In genomic region chr2:175037941-175038340, GRCh38 we compare ENCODE assay signal across 27 cellular contexts.
"Had no signal": no experiment of that assay in that cellular context is flagged by ENCODE, and none has a peak within 500 bp of the region (broad histone marks: within the 10 kb centered on the region; RNA-seq: fewer than 3 reads in every experiment).

No MANE protein-coding gene starts in this region.

- H3K4me3 Mint-ChIP-seq: natural killer cell; nephron; neural progenitor cell; stimulated activated memory B cell treated with anti-CD40 and anti-IgM and Interleukin-4, amounts not matched to agents 10 μg/mL and 1 μg/mL and 100 μg/mL, for 72 hours; stimulated activated naive CD8-positive, alpha-beta T cell treated with anti-CD3 and anti-CD28 coated beads, Interleukin-15, Interleukin-2, amounts not matched to agents 100 ng/mL and 50 ng/mL, for 24 hours; type B pancreatic cell had no signal

- H3K4me1 Mint-ChIP-seq: nephron; stimulated activated memory B cell treated with anti-CD40 and anti-IgM and Interleukin-4, amounts not matched to agents 10 μg/mL and 1 μg/mL and 100 μg/mL, for 72 hours had no signal

- H3K27me3 ChIP-seq: neural progenitor cell, ovary, spleen, stomach, thyroid gland, tibial nerve, upper lobe of right lung, uterus had no signal

- H3K9me3 Mint-ChIP-seq: natural killer cell, type B pancreatic cell had no signal

- H3K4me3 ChIP-seq: neural progenitor cell, ovary, psoas muscle, skin epidermis, smooth muscle cell, spleen, stomach, thoracic aorta, thyroid gland, tibial nerve, upper lobe of right lung, uterus had no signal

- H2AFZ ChIP-seq: neural progenitor cell had no signal

- H3K9me3 ChIP-seq: ovary, psoas muscle, stomach, thoracic aorta, thyroid gland, tibial nerve, upper lobe of right lung, uterus had no signal

- H3K27me3 Mint-ChIP-seq: stimulated activated memory B cell treated with anti-CD40 and anti-IgM and Interleukin-4, amounts not matched to agents 10 μg/mL and 1 μg/mL and 100 μg/mL, for 72 hours; stimulated activated naive CD8-positive, alpha-beta T cell treated with anti-CD3 and anti-CD28 coated beads, Interleukin-15, Interleukin-2, amounts not matched to agents 100 ng/mL and 50 ng/mL, for 24 hours; type B pancreatic cell had no signal

- H3K27ac ChIP-seq: neural progenitor cell, ovary, psoas muscle, skin epidermis, spleen, stomach, thoracic aorta, thyroid gland, tibial nerve, upper lobe of right lung, uterus had no signal

- DNase-seq: naive thymus-derived CD4-positive, alpha-beta T cell; natural killer cell; occipital lobe; ovary; psoas muscle; right cardiac atrium; spleen; stimulated activated CD4-positive, alpha-beta T cell treated with anti-CD3 and anti-CD28 coated beads, Interleukin-12 subunit alpha, Interleukin-12 subunit beta, amount 100 ng/mL, for 4 hours; stimulated activated CD4-positive, alpha-beta T cell treated with anti-CD3 and anti-CD28 coated beads, Interleukin-1b, Interleukin-23, amount 100 ng/mL, for 48 hours; stimulated activated CD4-positive, alpha-beta T cell treated with anti-CD3 and anti-CD28 coated beads, Interleukin-4, amount 100 ng/mL, for 1 hour; stimulated activated CD4-positive, alpha-beta T cell treated with anti-CD3 and anti-CD28 coated beads, Interleukin-4, amount 100 ng/mL, for 4 hours; stimulated activated CD8-positive, alpha-beta memory T cell treated with anti-CD3 and anti-CD28 coated beads, Interleukin-4, amount 100 ng/mL, for 48 hours; stimulated activated naive CD4-positive, alpha-beta T cell; stomach; thyroid gland; upper lobe of right lung; uterus had no signal

- H3K27ac Mint-ChIP-seq: natural killer cell; nephron; neural progenitor cell; stimulated activated memory B cell treated with anti-CD40 and anti-IgM and Interleukin-4, amounts not matched to agents 10 μg/mL and 1 μg/mL and 100 μg/mL, for 72 hours; stimulated activated naive CD8-positive, alpha-beta T cell treated with anti-CD3 and anti-CD28 coated beads, Interleukin-15, Interleukin-2, amounts not matched to agents 100 ng/mL and 50 ng/mL, for 24 hours; type B pancreatic cell had no signal

- ATAC-seq: naive thymus-derived CD4-positive, alpha-beta T cell; natural killer cell; psoas muscle; right cardiac atrium; sciatic nerve; stimulated activated memory B cell treated with anti-CD40 and anti-IgM and Interleukin-4, amounts not matched to agents 10 μg/mL and 1 μg/mL and 100 μg/mL, for 72 hours; upper lobe of right lung had no signal

- H3K9ac ChIP-seq: neural progenitor cell had no signal

- H3K4me1 ChIP-seq: neural progenitor cell, psoas muscle, stomach, upper lobe of right lung, uterus had no signal

- H3K4me2 ChIP-seq: neural progenitor cell, smooth muscle cell had no signal

- H3K36me3 ChIP-seq: neural progenitor cell, ovary, spleen, stomach, thoracic aorta, thyroid gland, tibial nerve, upper lobe of right lung, uterus had no signal

- H3K36me3 Mint-ChIP-seq: natural killer cell; neural progenitor cell; stimulated activated memory B cell treated with anti-CD40 and anti-IgM and Interleukin-4, amounts not matched to agents 10 μg/mL and 1 μg/mL and 100 μg/mL, for 72 hours; type B pancreatic cell had no signal
